Comparison of ENCODE assay signal across 23 cellular contexts in genomic region chr12:62903151-62903550, GRCh38. TPM values are rescaled to one million over a fixed set of nuclear protein-coding genes. Genes with fewer than 3 reads are reported as not detected.
DNase-seq lines count a peak whose midpoint lies in the region; ATAC-seq, FAIRE-seq and TF ChIP-seq lines count a peak whose summit lies in the region.
"Had no signal": no experiment of that assay in that cellular context is flagged by ENCODE, and none has a peak within 500 bp of the region (broad histone marks: within the 10 kb centered on the region; RNA-seq: fewer than 3 reads in every experiment).

No MANE protein-coding gene starts in this region.

- H3K4me1 ChIP-seq in OCI-LY7 (ENCODE audit: insufficient read depth, low read length, poor library complexity, severe bottlenecking) (peaks cover 15% of the 10 kb centered on the region), endothelial cell of umbilical vein (ENCODE audit: control insufficient read depth, extremely low read depth, insufficient read depth, low read length) (peaks cover 11% of the 10 kb centered on the region)
- H3K4me1 ChIP-seq: SJSA1, tibial nerve had no signal

- POLR2A ChIA-PET in OCI-LY7 (lab: Charles Lee) (interaction anchor here (0.9 to 1.9 kb wide), 3 partner anchors 21 to 54 kb away, joined by 3 to 6 read pairs (median 5); partner anchors contain the start of gene PPM1H), endothelial cell of umbilical vein (lab: Charles Lee) (no interaction called here)

- TF ChIP-seq CTCF in OCI-LY7 (conservative IDR thresholded peaks at IDR 0.05; ENCODE audit: low read length) = no peak
- no peak for TF ChIP-seq CTCF in endothelial cell of umbilical vein (IDR thresholded peaks at IDR 0.05; ENCODE audit: extremely low read depth in 1 of 2, insufficient read depth in 1 of 2, low read depth in 1 of 2, low read length in 2 of 2)

- no peaks in the 10 kb centered on the region for H3K9me3 Mint-ChIP-seq in stimulated activated effector memory CD8-positive, alpha-beta T cell treated with anti-CD3 and anti-CD28 coated beads, Interleukin-12 subunit alpha, Interleukin-12 subunit beta, amount 100 ng/mL, for 72 hours
- H3K9me3 Mint-ChIP-seq in T-helper 2 cell treated with Interferon-gamma antibody and Interleukin-4, amounts not matched to agents 5 μg/mL and 100 μg/mL, for 36 hours = no peaks in the 10 kb centered on the region
- H3K9me3 Mint-ChIP-seq: activated T-helper 1 cell treated with anti-CD3 and anti-CD28 coated beads, Interleukin-12 subunit alpha, Interleukin-12 subunit beta, Interleukin-2, Interleukin-4 antibody, amounts not matched to agents 30 ng/mL and 10 ng/mL and 1 ng/mL, durations not matched to agents 14 hours and 24 hours and 36 hours had no signal

- H3K36me3 ChIP-seq in OCI-LY7 (ENCODE audit: insufficient read depth, low read length) (no peaks in the 10 kb centered on the region), endothelial cell of umbilical vein (ENCODE audit: control insufficient read depth in 2 of 2, extremely low read depth in 1 of 2, insufficient read depth in 2 of 2, low read length in 2 of 2) (no peaks in the 10 kb centered on the region)
- H3K36me3 ChIP-seq: SJSA1, tibial nerve had no signal

- H3K4me1 Mint-ChIP-seq in stimulated activated effector memory CD8-positive, alpha-beta T cell treated with anti-CD3 and anti-CD28 coated beads, Interleukin-12 subunit alpha, Interleukin-12 subunit beta, amount 100 ng/mL, for 72 hours = no peaks in the 10 kb centered on the region
- H3K4me1 Mint-ChIP-seq in T-helper 2 cell treated with Interferon-gamma antibody and Interleukin-4, amounts not matched to agents 5 μg/mL and 100 μg/mL, for 36 hours (ENCODE audit: low read depth) = no peaks in the 10 kb centered on the region

- DNase-seq in LHCN-M2 (ENCODE audit: low read depth) (peak; percentile 24), OCI-LY7 (ENCODE audit: low spot score) (peak; percentile 61), endothelial cell of umbilical vein (ENCODE audit: low read depth, low spot score) (peak; percentile 94), pulmonary artery endothelial cell (ENCODE audit: low read depth, low spot score) (peak; percentile 67), COLO829 (ENCODE audit: low spot score) (no peak)
- no peak for DNase-seq in stimulated activated effector memory CD8-positive, alpha-beta T cell treated with anti-CD3 and anti-CD28 coated beads, Interleukin-12 subunit alpha, Interleukin-12 subunit beta, amount 100 ng/mL, for 72 hours (ENCODE audit: low spot score in 2 of 2)
- no peak for DNase-seq in T-helper 2 cell treated with Interferon-gamma antibody and Interleukin-4, amounts not matched to agents 5 μg/mL and 100 μg/mL, for 36 hours (ENCODE audit: low spot score)
- DNase-seq: activated CD4-positive, alpha-beta T cell treated with anti-CD3 and anti-CD28 coated beads for 1 hour; Caco-2; EL; foreskin fibroblast; KG1; mucosa of descending colon; NCI-H1417; NCI-H526 treated with DMSO at 0.1 percent for 48 hours; PC-3; right cardiac atrium; stimulated activated naive CD4-positive, alpha-beta T cell had no signal

- H3K9ac ChIP-seq in endothelial cell of umbilical vein (replicated peaks; ENCODE audit: extremely low read depth, insufficient read depth, low read length) = peak overlapping the region; percentile 4

- no peak overlapping the region for H3K27ac Mint-ChIP-seq in stimulated activated effector memory CD8-positive, alpha-beta T cell treated with anti-CD3 and anti-CD28 coated beads, Interleukin-12 subunit alpha, Interleukin-12 subunit beta, amount 100 ng/mL, for 72 hours
- H3K27ac Mint-ChIP-seq in T-helper 2 cell treated with Interferon-gamma antibody and Interleukin-4, amounts not matched to agents 5 μg/mL and 100 μg/mL, for 36 hours = no peak overlapping the region
- H3K27ac Mint-ChIP-seq: activated naive CD8-positive, alpha-beta T cell; activated T-helper 1 cell treated with anti-CD3 and anti-CD28 coated beads, Interleukin-12 subunit alpha, Interleukin-12 subunit beta, Interleukin-2, Interleukin-4 antibody, amounts not matched to agents 30 ng/mL and 10 ng/mL and 1 ng/mL, durations not matched to agents 14 hours and 24 hours and 36 hours had no signal

- FAIRE-seq in endothelial cell of umbilical vein (lab: Jason Lieb, UNC) = peak; percentile 78

- no peak for TF ChIP-seq POLR2A in endothelial cell of umbilical vein (IDR thresholded peaks at IDR 0.05; ENCODE audit: low read depth, low read length)

- no TSS peak for BruUV-seq in OCI-LY7 (replicated peaks; lab: Mats Ljungman, UMichigan)
- no TSS peak for BruUV-seq in endothelial cell of umbilical vein (replicated peaks; lab: Mats Ljungman, UMichigan)

- intact Hi-C loops in OCI-LY7 (cut with micrococcal nuclease; ENCODE audit: unreplicated experiment) = no loop called here
- intact Hi-C loops in endothelial cell of umbilical vein (cut with micrococcal nuclease) = loop anchor here (1.0 kb wide), 4 partner anchors 32 to 90 kb away; partner anchors contain the start of gene PPM1H

- peaks cover 0 to 3% of the 10 kb centered on the region in 2 experiments for H3K27me3 ChIP-seq in endothelial cell of umbilical vein (ENCODE audit: control insufficient read depth in 2 of 2, insufficient read depth in 2 of 2, low read length in 2 of 2)
- H3K27me3 ChIP-seq: SJSA1, tibial nerve had no signal

- H3K27me3 Mint-ChIP-seq in T-helper 2 cell treated with Interferon-gamma antibody and Interleukin-4, amounts not matched to agents 5 μg/mL and 100 μg/mL, for 36 hours (ENCODE audit: low read depth) = peaks cover 13% of the 10 kb centered on the region

- H3K9me1 ChIP-seq in endothelial cell of umbilical vein (replicated peaks; ENCODE audit: control insufficient read depth, extremely low read depth, insufficient read depth, low read length) = no peaks in the 10 kb centered on the region

- no peaks in the 10 kb centered on the region for H3K9me3 ChIP-seq in OCI-LY7 (ENCODE audit: low read length)
- no peaks in the 10 kb centered on the region for H3K9me3 ChIP-seq in endothelial cell of umbilical vein (replicated peaks; ENCODE audit: control insufficient read depth, insufficient read depth, low read length)
- H3K9me3 ChIP-seq: Caco-2, mucosa of descending colon, SJSA1, tibial nerve had no signal

- CTCF ChIA-PET in OCI-LY7 (lab: Charles Lee; ENCODE audit: unreplicated experiment) = no interaction called here
- CTCF ChIA-PET in endothelial cell of umbilical vein (lab: Charles Lee) = no interaction called here

- H2AFZ ChIP-seq in OCI-LY7 (ENCODE audit: low read length) = peak overlapping the region; percentile 89
- H2AFZ ChIP-seq in endothelial cell of umbilical vein (ENCODE audit: low read depth, low read length) = no peak overlapping the region

- H3K9me2 ChIP-seq in OCI-LY7 (ENCODE audit: insufficient read depth, low read length) = no peaks in the 10 kb centered on the region

- H3K27ac ChIP-seq in OCI-LY7 (ENCODE audit: low read depth, low read length, poor library complexity, severe bottlenecking) = peak overlapping the region; percentile 37
- H3K27ac ChIP-seq in endothelial cell of umbilical vein (ENCODE audit: insufficient read depth, low read depth, low read length) = peak overlapping the region; percentile 64
- H3K27ac ChIP-seq: coronary artery, SJSA1, tibial nerve had no signal

- no peak for ATAC-seq in stimulated activated effector memory CD8-positive, alpha-beta T cell treated with anti-CD3 and anti-CD28 coated beads, Interleukin-12 subunit alpha, Interleukin-12 subunit beta, amount 100 ng/mL, for 72 hours
- ATAC-seq: mucosa of descending colon, PC-3 had no signal

- no peaks in the 10 kb centered on the region for H4K20me1 ChIP-seq in OCI-LY7 (ENCODE audit: insufficient read depth, low read length)
- H4K20me1 ChIP-seq in endothelial cell of umbilical vein (replicated peaks; ENCODE audit: control insufficient read depth, extremely low read depth, insufficient read depth, low read length) = no peaks in the 10 kb centered on the region

- H3K4me3 Mint-ChIP-seq in stimulated activated effector memory CD8-positive, alpha-beta T cell treated with anti-CD3 and anti-CD28 coated beads, Interleukin-12 subunit alpha, Interleukin-12 subunit beta, amount 100 ng/mL, for 72 hours = no peak overlapping the region
- no peak overlapping the region for H3K4me3 Mint-ChIP-seq in T-helper 2 cell treated with Interferon-gamma antibody and Interleukin-4, amounts not matched to agents 5 μg/mL and 100 μg/mL, for 36 hours
- H3K4me3 Mint-ChIP-seq: activated naive CD8-positive, alpha-beta T cell; activated T-helper 1 cell treated with anti-CD3 and anti-CD28 coated beads, Interleukin-12 subunit alpha, Interleukin-12 subunit beta, Interleukin-2, Interleukin-4 antibody, amounts not matched to agents 30 ng/mL and 10 ng/mL and 1 ng/mL, durations not matched to agents 14 hours and 24 hours and 36 hours had no signal

- H3K79me2 ChIP-seq in OCI-LY7 (ENCODE audit: insufficient read depth, low read depth, low read length) (no peaks in the 10 kb centered on the region), endothelial cell of umbilical vein (ENCODE audit: control insufficient read depth, insufficient read depth, low read length) (no peaks in the 10 kb centered on the region)

- H3K4me3 ChIP-seq in OCI-LY7 (ENCODE audit: low read depth, low read length, poor library complexity, severe bottlenecking) = no peak overlapping the region
- H3K4me3 ChIP-seq in endothelial cell of umbilical vein (replicated peaks in 1 of 3; ENCODE audit: insufficient read depth in 1 of 3, low read depth in 1 of 3, low read length in 3 of 3) = no peak overlapping the region
- H3K4me3 ChIP-seq: coronary artery, mucosa of descending colon, SJSA1, tibial nerve had no signal

- H3K36me3 Mint-ChIP-seq in stimulated activated effector memory CD8-positive, alpha-beta T cell treated with anti-CD3 and anti-CD28 coated beads, Interleukin-12 subunit alpha, Interleukin-12 subunit beta, amount 100 ng/mL, for 72 hours = no peaks in the 10 kb centered on the region
- H3K36me3 Mint-ChIP-seq in T-helper 2 cell treated with Interferon-gamma antibody and Interleukin-4, amounts not matched to agents 5 μg/mL and 100 μg/mL, for 36 hours (ENCODE audit: low read depth) = no peaks in the 10 kb centered on the region
- H3K36me3 Mint-ChIP-seq: activated naive CD8-positive, alpha-beta T cell had no signal

- H3K4me2 ChIP-seq in OCI-LY7 (ENCODE audit: low read length) (peak overlapping the region; percentile 35; the same call in 1 of the 2 replicates), endothelial cell of umbilical vein (ENCODE audit: insufficient read depth, low read length) (peak overlapping the region; percentile 49)

- dilution Hi-C loops in endothelial cell of umbilical vein (cut with MboI; ENCODE audit: extremely low pct_ligation_motif_present, low sequenced_read_pairs) = no loop called here

RNA-seq across cellular contexts. Expression of gene PPM1H, which starts 31.8 kb away (rescaled TPM):
- total RNA-seq in LHCN-M2 (2014; rRNA removed) (0.90 and 1.6 TPM in 2 replicates), OCI-LY7 (2022) (2.0 and 3.9 TPM in 2 replicates), endothelial cell of umbilical vein (4.9 and 7.2 TPM in 2 replicates), pulmonary artery endothelial cell (3.9 and 4.1 TPM in 2 replicates)
- 2.5 TPM for polyA plus RNA-seq in LHCN-M2 (2012)
- total RNA-seq in OCI-LY7 (2014; rRNA removed; shearing (Covaris generic)) = 3.4 and 3.6 TPM in 2 replicates
- polyA plus RNA-seq in endothelial cell of umbilical vein = 1.0 and 1.1 TPM in 2 replicates
- polyA plus RNA-seq in endothelial cell of umbilical vein (2011; cell fraction: cytosol; rRNA removed) = 0.67 and 0.97 TPM in 2 replicates
- 1.1 and 1.3 TPM in 2 replicates for polyA plus RNA-seq in endothelial cell of umbilical vein (2011; cell fraction: nucleus; rRNA removed)
- polyA plus RNA-seq in endothelial cell of umbilical vein (2012) = 0.18 and 0.55 TPM in 2 replicates
- 3.0 and 4.1 TPM in 2 replicates for polyA minus RNA-seq in endothelial cell of umbilical vein
- 7.9 TPM for polyA minus RNA-seq in endothelial cell of umbilical vein (2011; cell fraction: cytosol; rRNA and poly(A)+ RNA removed)
- 2.3 and 6.0 TPM in 2 replicates for polyA minus RNA-seq in endothelial cell of umbilical vein (2011; cell fraction: nucleus; rRNA and poly(A)+ RNA removed)
- total RNA-seq: activated T-helper 1 cell treated with anti-CD3 and anti-CD28 coated beads, Interleukin-12 subunit alpha, Interleukin-12 subunit beta, Interleukin-2, Interleukin-4 antibody, amounts not matched to agents 30 ng/mL and 10 ng/mL and 1 ng/mL, durations not matched to agents 14 hours and 24 hours and 36 hours had no signal

Comparison
In these comparisons a context has a peak if more than half of its experiments do, and no peak if none do; other contexts are left out.
1. DNase-seq: peak in LHCN-M2 (single experiment), OCI-LY7 (single experiment), endothelial cell of umbilical vein (single experiment) and pulmonary artery endothelial cell (single experiment); none in stimulated activated effector memory CD8-positive, alpha-beta T cell treated with anti-CD3 and anti-CD28 coated beads, Interleukin-12 subunit alpha, Interleukin-12 subunit beta, amount 100 ng/mL, for 72 hours (0 of 2), COLO829 (single experiment) and T-helper 2 cell treated with Interferon-gamma antibody and Interleukin-4, amounts not matched to agents 5 μg/mL and 100 μg/mL, for 36 hours (single experiment).